In the genomic region with DNA sequence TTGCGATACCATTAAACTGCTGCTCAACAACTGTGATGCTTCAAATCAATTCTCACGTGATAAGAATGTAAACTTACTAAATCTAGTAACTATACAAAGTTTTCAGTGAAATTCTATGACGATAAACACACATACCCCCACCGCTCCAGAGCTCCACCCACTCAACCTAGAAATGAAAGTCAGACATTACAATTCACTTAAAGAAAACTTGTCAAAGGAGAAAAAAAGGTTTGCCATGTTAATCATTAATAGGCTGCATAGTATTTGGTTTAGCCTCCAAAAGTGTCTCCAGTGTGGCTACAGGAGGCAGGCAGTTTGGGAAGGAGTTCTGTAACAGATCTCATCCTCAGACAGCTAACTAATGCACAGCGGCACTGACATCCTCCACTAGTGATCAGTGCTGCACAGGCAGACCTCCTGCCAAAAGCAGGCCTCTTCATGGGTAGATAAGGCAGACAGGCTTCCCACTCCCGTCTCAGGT, we compare ENCODE assay signal across 10 cellular contexts. TPM values are rescaled to one million over a fixed set of nuclear protein-coding genes. Genes with fewer than 3 reads are reported as not detected.
DNase-seq lines count a peak whose midpoint lies in the region; ATAC-seq, FAIRE-seq and TF ChIP-seq lines count a peak whose summit lies in the region.
"Had no signal": no experiment of that assay in that cellular context is flagged by ENCODE, and none has a peak within 500 bp of the region (broad histone marks: within the 10 kb centered on the region; RNA-seq: fewer than 3 reads in every experiment).

No MANE protein-coding gene starts in this region.

- no peak overlapping the region for H3K9ac ChIP-seq in neural cell (ENCODE audit: low read length)

- no peak overlapping the region for H3K27ac Mint-ChIP-seq in chondrocyte (ENCODE audit: unreplicated experiment)

- H3K27me3 ChIP-seq in PC-9 (ENCODE audit: insufficient read depth, low read depth) (no peaks in the 10 kb centered on the region), neural cell (ENCODE audit: insufficient read depth, low read depth, low read length) (no peaks in the 10 kb centered on the region)

- no TSS peak for BruUV-seq in PC-9 (replicated peaks; lab: Mats Ljungman, UMichigan)

- intact Hi-C loops in PC-9 (cut with micrococcal nuclease; ENCODE audit: unreplicated experiment), result loop anchor here (10.0 kb wide), 1 partner anchor 463 kb away; a partner anchor contains a TSS

- H3K9me3 Mint-ChIP-seq in chondrocyte (ENCODE audit: low read depth), result no peaks in the 10 kb centered on the region

- H3K4me1 Mint-ChIP-seq in chondrocyte (ENCODE audit: low read depth), result peaks cover 82% of the 10 kb centered on the region

- CTCF ChIA-PET in PC-9 (lab: Charles Lee), result interaction anchor here (0.5 kb wide), 1 partner anchor 110 kb away, joined by 4 read pairs; no protein-coding TSS in a partner anchor

- peaks cover 2% of the 10 kb centered on the region for H3K36me3 Mint-ChIP-seq in chondrocyte (ENCODE audit: low read depth)

- TF ChIP-seq CTCF in PC-9 (conservative IDR thresholded peaks at IDR 0.05) (no peak), chondrocyte (IDR thresholded peaks at IDR 0.05) (no peak), neural cell (IDR thresholded peaks at IDR 0.05; ENCODE audit: poor library complexity, severe bottlenecking) (no peak)

- no peak for TF ChIP-seq EP300 in neural cell (conservative IDR thresholded peaks at IDR 0.05; ENCODE audit: poor library complexity, severe bottlenecking)

- H3K9me2 ChIP-seq in PC-9 (ENCODE audit: insufficient read depth), result no peaks in the 10 kb centered on the region
- no peaks in the 10 kb centered on the region for H3K9me2 ChIP-seq in neural cell (ENCODE audit: insufficient read depth, low read length)

- no peak for TF ChIP-seq RAD21 in neural cell (conservative IDR thresholded peaks at IDR 0.05)

- POLR2A ChIA-PET in PC-9 (lab: Charles Lee; ENCODE audit: unreplicated experiment), result no interaction called here

- H3K27me3 Mint-ChIP-seq in chondrocyte (ENCODE audit: low read depth), result no peaks in the 10 kb centered on the region

- peaks cover 46% of the 10 kb centered on the region for H3K4me1 ChIP-seq in PC-9 (replicated peaks; ENCODE audit: insufficient read depth)

- peaks cover 9% of the 10 kb centered on the region; the same call in 1 of the 2 replicates for H3K9me3 ChIP-seq in PC-9 (ENCODE audit: insufficient read depth, low read depth)
- no peaks in the 10 kb centered on the region for H3K9me3 ChIP-seq in neural cell (ENCODE audit: low read length)

- no peak for DNase-seq in PC-9
- DNase-seq in chondrocyte (ENCODE audit: low spot score), result no peak
- no peak for DNase-seq in GM12892 (ENCODE audit: insufficient read length)
- DNase-seq in NCI-H187 (lab: John Stamatoyannopoulos, UW), result no peak
- DNase-seq: left cardiac atrium had no signal

- ATAC-seq in GM18909 (IDR thresholded peaks at IDR 0.05; ENCODE audit: poor library complexity, unreplicated experiment), result peak; percentile 20
- no peak for ATAC-seq in HG02981 (IDR thresholded peaks at IDR 0.05; ENCODE audit: unreplicated experiment)
- ATAC-seq in HG02938 (IDR thresholded peaks at IDR 0.05; ENCODE audit: unreplicated experiment), result no peak
- ATAC-seq: Panc1 had no signal

- H3K27ac ChIP-seq in PC-9 (no peak overlapping the region), neural cell (ENCODE audit: low read length) (no peak overlapping the region)

- H3K36me3 ChIP-seq in PC-9 (ENCODE audit: low read depth) (0 out of 2 replicates have a peak, but pooled peaks cover 6% of the 10 kb centered on the region), neural cell (ENCODE audit: insufficient read depth, low read length) (no peaks in the 10 kb centered on the region)

- H3K4me2 ChIP-seq in PC-9 (peak overlapping the region; percentile 79), neural cell (ENCODE audit: low read length) (peak overlapping the region; percentile 90)

- no peak overlapping the region for H2AFZ ChIP-seq in PC-9
- no peak overlapping the region for H2AFZ ChIP-seq in neural cell (ENCODE audit: low read depth, low read length)

- H3K4me3 Mint-ChIP-seq in chondrocyte (ENCODE audit: unreplicated experiment), result peak overlapping the region; percentile 91

- H4K20me1 ChIP-seq in PC-9 (ENCODE audit: insufficient read depth) (peaks cover 19% of the 10 kb centered on the region), neural cell (ENCODE audit: insufficient read depth) (no peaks in the 10 kb centered on the region)

- H3K79me2 ChIP-seq in PC-9 (ENCODE audit: low read depth) (peaks cover 87% of the 10 kb centered on the region), neural cell (replicated peaks; ENCODE audit: insufficient read depth, low read length) (peaks cover 75% of the 10 kb centered on the region)

- H3F3A ChIP-seq in PC-9 (ENCODE audit: insufficient read depth, low read depth) (peaks cover 17% of the 10 kb centered on the region), neural cell (ENCODE audit: insufficient read depth, low read length, poor library complexity, severe bottlenecking) (no peaks in the 10 kb centered on the region)

- H3K4me3 ChIP-seq in PC-9, result peak overlapping the region; percentile 96; the same call in 1 of the 2 replicates
- peak overlapping the region; percentile 97 for H3K4me3 ChIP-seq in neural cell (ENCODE audit: low read length)

- FAIRE-seq in GM12892 (lab: Jason Lieb, UNC), result no peak

- no peak for TF ChIP-seq POLR2A in GM12892 (IDR thresholded peaks at IDR 0.05; ENCODE audit: low read depth, low read length)

TF ChIP-seq in neural cell, 6 proteins besides CTCF, POLR2A, EP300 and RAD21:
- no peak for TF ChIP-seq MXI1 (conservative IDR thresholded peaks at IDR 0.05; ENCODE audit: poor library complexity, severe bottlenecking)
- TF ChIP-seq EZH2 (IDR thresholded peaks at IDR 0.05; ENCODE audit: borderline replicate concordance, insufficient read depth, low read length, poor library complexity, severe bottlenecking), result no peak
- TF ChIP-seq POLR2AphosphoS5 (IDR thresholded peaks at IDR 0.05), result no peak
- TF ChIP-seq SMC3 (conservative IDR thresholded peaks at IDR 0.05; ENCODE audit: poor library complexity), result no peak
- TF ChIP-seq TAF1 (IDR thresholded peaks at IDR 0.05; ENCODE audit: low read depth), result no peak

RNA-seq across cellular contexts. Expression of a gene that starts 3.1 kb away (rescaled TPM):
- total RNA-seq in PC-9 (2021), result 33.8 and 53.4 TPM in 2 replicates
- total RNA-seq in chondrocyte, result 24.2 to 29.9 TPM (median 28.3 TPM) in 3 replicates
- 16.7 and 22.1 TPM in 2 replicates for polyA plus RNA-seq in neural cell
- polyA minus RNA-seq in neural cell, result 35.3 and 36.7 TPM in 2 replicates
- 11.2 TPM for polyA plus RNA-seq in GM12892 (2012; ENCODE audit: missing spikeins)
